Comparison of ENCODE assay signal across 2 cellular contexts in the genomic region with DNA sequence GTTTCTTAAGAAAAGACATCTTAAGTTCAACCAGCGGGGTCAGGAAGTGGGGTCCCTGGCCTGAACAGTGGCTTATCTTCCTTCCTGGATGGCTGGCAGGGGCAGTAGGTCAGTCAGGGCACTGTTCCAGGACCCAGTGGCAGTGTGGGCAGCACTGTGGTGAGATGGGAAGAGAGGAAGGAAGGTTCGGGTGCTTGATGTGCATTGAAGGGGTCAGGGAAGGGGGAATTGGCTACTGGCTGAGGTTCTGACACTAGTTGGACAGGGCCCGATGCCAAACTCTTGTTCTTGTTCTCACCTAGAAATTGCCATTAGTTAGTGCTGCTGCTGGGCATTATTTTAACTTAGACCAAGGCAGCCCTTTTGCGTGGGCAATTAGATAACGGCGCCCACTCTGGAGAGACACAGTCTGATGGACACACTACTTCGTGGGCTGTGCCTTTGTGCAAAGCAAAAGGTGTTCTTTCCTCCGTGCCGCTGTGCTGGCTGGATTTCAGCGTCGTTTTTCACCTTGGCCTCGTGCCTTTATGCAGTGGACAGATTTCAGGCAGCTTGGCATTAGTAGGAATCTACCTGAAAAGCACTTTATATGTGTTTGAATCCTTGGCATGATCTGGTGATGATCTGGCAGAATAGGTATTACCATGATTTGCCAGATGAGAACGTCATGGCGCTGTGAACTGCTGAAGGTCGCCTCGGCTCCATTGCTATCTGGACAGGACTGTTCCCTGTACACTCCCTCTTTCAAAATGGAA.
TF ChIP-seq lines count a peak whose summit lies in the region.

No MANE protein-coding gene starts in this region.

TF ChIP-seq in SK-N-SH treated with all-trans-retinoic acid at 6 μM for 48 hours, 23 proteins besides CTCF, POLR2A, EP300 and RAD21:
- TF ChIP-seq, protein P1, sequence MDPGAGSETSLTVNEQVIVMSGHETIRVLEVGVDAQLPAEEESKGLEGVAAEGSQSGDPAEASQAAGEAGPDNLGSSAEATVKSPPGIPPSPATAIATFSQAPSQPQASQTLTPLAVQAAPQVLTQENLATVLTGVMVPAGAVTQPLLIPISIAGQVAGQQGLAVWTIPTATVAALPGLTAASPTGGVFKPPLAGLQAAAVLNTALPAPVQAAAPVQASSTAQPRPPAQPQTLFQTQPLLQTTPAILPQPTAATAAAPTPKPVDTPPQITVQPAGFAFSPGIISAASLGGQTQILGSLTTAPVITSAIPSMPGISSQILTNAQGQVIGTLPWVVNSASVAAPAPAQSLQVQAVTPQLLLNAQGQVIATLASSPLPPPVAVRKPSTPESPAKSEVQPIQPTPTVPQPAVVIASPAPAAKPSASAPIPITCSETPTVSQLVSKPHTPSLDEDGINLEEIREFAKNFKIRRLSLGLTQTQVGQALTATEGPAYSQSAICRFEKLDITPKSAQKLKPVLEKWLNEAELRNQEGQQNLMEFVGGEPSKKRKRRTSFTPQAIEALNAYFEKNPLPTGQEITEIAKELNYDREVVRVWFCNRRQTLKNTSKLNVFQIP (CRISPR knock-in tag; IDR thresholded peaks at IDR 0.05; ENCODE audit: borderline replicate concordance, low read depth), result no peak
- TF ChIP-seq ARNTL (CRISPR knock-in tag; IDR thresholded peaks at IDR 0.05; ENCODE audit: borderline replicate concordance, low read depth), result no peak
- no peak for TF ChIP-seq BACH2 (CRISPR knock-in tag; IDR thresholded peaks at IDR 0.05; ENCODE audit: borderline replicate concordance)
- TF ChIP-seq ZFP3 (CRISPR knock-in tag; IDR thresholded peaks at IDR 0.05), result no peak
- no peak for TF ChIP-seq ZNF565 (CRISPR knock-in tag; conservative IDR thresholded peaks at IDR 0.05; ENCODE audit: low read depth)
- no peak for TF ChIP-seq TCF4 (CRISPR knock-in tag; IDR thresholded peaks at IDR 0.05; ENCODE audit: borderline replicate concordance)
- TF ChIP-seq, protein P2, sequence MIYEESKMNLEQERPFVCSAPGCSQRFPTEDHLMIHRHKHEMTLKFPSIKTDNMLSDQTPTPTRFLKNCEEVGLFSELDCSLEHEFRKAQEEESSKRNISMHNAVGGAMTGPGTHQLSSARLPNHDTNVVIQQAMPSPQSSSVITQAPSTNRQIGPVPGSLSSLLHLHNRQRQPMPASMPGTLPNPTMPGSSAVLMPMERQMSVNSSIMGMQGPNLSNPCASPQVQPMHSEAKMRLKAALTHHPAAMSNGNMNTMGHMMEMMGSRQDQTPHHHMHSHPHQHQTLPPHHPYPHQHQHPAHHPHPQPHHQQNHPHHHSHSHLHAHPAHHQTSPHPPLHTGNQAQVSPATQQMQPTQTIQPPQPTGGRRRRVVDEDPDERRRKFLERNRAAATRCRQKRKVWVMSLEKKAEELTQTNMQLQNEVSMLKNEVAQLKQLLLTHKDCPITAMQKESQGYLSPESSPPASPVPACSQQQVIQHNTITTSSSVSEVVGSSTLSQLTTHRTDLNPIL (CRISPR knock-in tag; IDR thresholded peaks at IDR 0.05; ENCODE audit: low read depth), result no peak
- TF ChIP-seq SNAI2 (CRISPR knock-in tag; IDR thresholded peaks at IDR 0.05), result no peak
- TF ChIP-seq ZFP30 (CRISPR knock-in tag; IDR thresholded peaks at IDR 0.05), result no peak
- TF ChIP-seq PATZ1 (CRISPR knock-in tag; IDR thresholded peaks at IDR 0.05; ENCODE audit: borderline replicate concordance), result no peak
- TF ChIP-seq PPARA (CRISPR knock-in tag; IDR thresholded peaks at IDR 0.05; ENCODE audit: borderline replicate concordance), result no peak

TF ChIP-seq in SK-N-SH, 30 proteins besides CTCF, POLR2A, EP300 and RAD21 (continued from another document):
- TF ChIP-seq REST (IDR thresholded peaks at IDR 0.05; ENCODE audit: low read depth, low read length), result no peak
- TF ChIP-seq RXRA (IDR thresholded peaks at IDR 0.05; ENCODE audit: borderline replicate concordance, low read depth), result no peak
- TF ChIP-seq JUND (IDR thresholded peaks at IDR 0.05), result no peak
TF ChIP-seq in SK-N-SH: peak in this region for 0.
